ENCODE assay signal across 32 cellular contexts in genomic region chr1:219144659-219145313, GRCh38. TPM values are rescaled to one million over a fixed set of nuclear protein-coding genes. Genes with fewer than 3 reads are reported as not detected.
DNase-seq lines count a peak whose midpoint lies in the region; ATAC-seq and TF ChIP-seq lines count a peak whose summit lies in the region.
"Had no signal": no experiment of that assay in that cellular context is flagged by ENCODE, and none has a peak within 500 bp of the region (broad histone marks: within the 10 kb centered on the region; RNA-seq: fewer than 3 reads in every experiment).

No MANE protein-coding gene starts in this region.

- H3K27ac ChIP-seq in HCT116 (ENCODE audit: low read depth, low read length) (no peak overlapping the region), upper lobe of right lung (no peak overlapping the region), left lung (peak overlapping the region in 1 of 2 donors; percentile 30), heart right ventricle (no peak overlapping the region)
- H3K27ac ChIP-seq: BLaER1, colonic mucosa, GM23248, psoas muscle, SJSA1, tibial nerve had no signal

- H3K36me3 ChIP-seq in HCT116 (ENCODE audit: control insufficient read depth in 1 of 2, insufficient read depth in 2 of 2, low read length in 2 of 2) (no peaks in the 10 kb centered on the region), upper lobe of right lung (no peaks in the 10 kb centered on the region), left lung (no peaks in the 10 kb centered on the region), heart right ventricle (no peaks in the 10 kb centered on the region)
- H3K36me3 ChIP-seq: BLaER1, colonic mucosa, SJSA1, tibial nerve had no signal

- H3K27me3 ChIP-seq in HCT116 (ENCODE audit: insufficient read depth, low read length), result no peaks in the 10 kb centered on the region
- H3K27me3 ChIP-seq in upper lobe of right lung, result no peaks in the 10 kb centered on the region
- H3K27me3 ChIP-seq in left lung, result no peaks in the 10 kb centered on the region
- no peaks in the 10 kb centered on the region for H3K27me3 ChIP-seq in heart right ventricle
- H3K27me3 ChIP-seq: BLaER1, colonic mucosa, SJSA1, tibial nerve had no signal

- H3K79me2 ChIP-seq in HCT116 (ENCODE audit: insufficient read depth, low read length), result no peaks in the 10 kb centered on the region

- peak overlapping the region; percentile 39 for H2AFZ ChIP-seq in HCT116 (ENCODE audit: low read depth, low read length, poor library complexity, severe bottlenecking)
- H2AFZ ChIP-seq: GM23248 had no signal

- H3K9me2 ChIP-seq in HCT116 (ENCODE audit: insufficient read depth), result no peaks in the 10 kb centered on the region

- 53 to 59% methylated on average over 2 of the region's 2 CpGs for WGBS in heart right ventricle, 2 donors

- no peaks in the 10 kb centered on the region for H4K20me1 ChIP-seq in HCT116 (ENCODE audit: insufficient read depth)
- H4K20me1 ChIP-seq: BLaER1 had no signal

- H3K9me3 Mint-ChIP-seq in activated B cell treated with CpG ODN at 0.5 μM for 24 hours (no peaks in the 10 kb centered on the region), immature natural killer cell (no peaks in the 10 kb centered on the region)
- H3K9me3 Mint-ChIP-seq: activated naive CD8-positive, alpha-beta T cell treated with anti-CD3 and anti-CD28 coated beads, Interleukin-2, amount 50 U/mL, for 24 hours; activated T-cell treated with anti-CD3 and anti-CD28 coated beads, Interleukin-2, amount 50 U/mL, for 72 hours; effector memory CD8-positive, alpha-beta T cell; mesothelial cell of epicardium had no signal

- H3K36me3 Mint-ChIP-seq in activated B cell treated with CpG ODN at 0.5 μM for 24 hours (ENCODE audit: low read depth) (no peaks in the 10 kb centered on the region), immature natural killer cell (no peaks in the 10 kb centered on the region)
- H3K36me3 Mint-ChIP-seq: mesothelial cell of epicardium had no signal

- RAD21 ChIA-PET in HCT116 (lab: Charles Lee; ENCODE audit: low non-redundant PET in 1 of 2, low total read pairs in 2 of 2, uncharacterized antibody in 2 of 2, unreplicated experiment in 2 of 2), result no interaction called here

- H3K4me3 Mint-ChIP-seq in activated B cell treated with CpG ODN at 0.5 μM for 24 hours (no peak overlapping the region), immature natural killer cell (no peak overlapping the region)
- H3K4me3 Mint-ChIP-seq: activated naive CD8-positive, alpha-beta T cell treated with anti-CD3 and anti-CD28 coated beads, Interleukin-2, amount 50 U/mL, for 24 hours; activated T-cell treated with anti-CD3 and anti-CD28 coated beads, Interleukin-2, amount 50 U/mL, for 72 hours; effector memory CD8-positive, alpha-beta T cell; mesothelial cell of epicardium had no signal

- intact Hi-C loops in HCT116 (cut with micrococcal nuclease), result no loop called here
- intact Hi-C loops in activated B cell treated with CpG ODN at 0.5 μM for 24 hours (cut with micrococcal nuclease), result no loop called here
- intact Hi-C loops in upper lobe of right lung (cut with DNase I), result no loop called here
- intact Hi-C loops in left lung (cut with DNase I), result no loop called here
- intact Hi-C loops in heart right ventricle (cut with DNase I), result no loop called here

- H3K9me3 ChIP-seq in HCT116 (ENCODE audit: control insufficient read depth in 1 of 2, insufficient read depth in 1 of 2, low read depth in 1 of 2, low read length in 2 of 2), result no peaks in the 10 kb centered on the region
- H3K9me3 ChIP-seq in upper lobe of right lung, result no peaks in the 10 kb centered on the region
- no peaks in the 10 kb centered on the region for H3K9me3 ChIP-seq in left lung
- no peaks in the 10 kb centered on the region for H3K9me3 ChIP-seq in heart right ventricle
- H3K9me3 ChIP-seq: BLaER1, Caco-2, colonic mucosa, psoas muscle, SJSA1, tibial nerve had no signal

- H3K4me1 Mint-ChIP-seq in activated B cell treated with CpG ODN at 0.5 μM for 24 hours (peaks cover 7% of the 10 kb centered on the region), immature natural killer cell (no peaks in the 10 kb centered on the region)
- H3K4me1 Mint-ChIP-seq: activated naive CD8-positive, alpha-beta T cell treated with anti-CD3 and anti-CD28 coated beads, Interleukin-2, amount 50 U/mL, for 24 hours had no signal

- DNase-seq in HCT116 (ENCODE audit: low read depth, low spot score) (no peak), NOMO-1 treated with DMSO at 0.1 percent for 48 hours (lab: John Stamatoyannopoulos, UW; ENCODE audit: unreplicated experiment) (peak; percentile 91), activated B cell treated with CpG ODN at 0.5 μM for 24 hours (no peak), pons (ENCODE audit: low spot score) (peak; percentile 31), immature natural killer cell (no peak), upper lobe of right lung (no peak), left lung (no peak), heart right ventricle (no peak)
- DNase-seq: activated CD4-positive, CD25-positive, alpha-beta regulatory T cell; activated naive CD4-positive, alpha-beta T cell; activated naive CD8-positive, alpha-beta T cell treated with anti-CD3 and anti-CD28 coated beads, Interleukin-2, amount 50 U/mL, for 24 hours; activated T-cell treated with anti-CD3 and anti-CD28 coated beads, Interleukin-2, amount 50 U/mL, for 72 hours; Caco-2; colonic mucosa; DMS79; effector memory CD8-positive, alpha-beta T cell; GDM1; glutamatergic neuron; GM23248; MM.1S; NCI-H1436 treated with DMSO at 0.1 percent for 48 hours; NCI-H2107; NCI-H345; NCI-H69; nucleus accumbens; psoas muscle; stimulated activated CD4-positive, alpha-beta T cell treated with anti-CD3 and anti-CD28 coated beads, Interleukin-4, amount 100 ng/mL, for 24 hours had no signal

- H3K4me2 ChIP-seq in HCT116 (ENCODE audit: low read length), result no peak overlapping the region
- H3K4me2 ChIP-seq: BLaER1 had no signal

- no peak overlapping the region for H3K9ac ChIP-seq in HCT116 (ENCODE audit: low read length)
- H3K9ac ChIP-seq: BLaER1, GM23248 had no signal

- TF ChIP-seq RAD21 in HCT116 (IDR thresholded peaks at IDR 0.05; ENCODE audit: low read depth), result no peak

- BruUV-seq in HCT116 (replicated peaks; lab: Mats Ljungman, UMichigan), result no TSS peak

- no peak for TF ChIP-seq POLR2A in HCT116 (IDR thresholded peaks at IDR 0.05; ENCODE audit: borderline replicate concordance, extremely low read depth, insufficient read depth, insufficient read length)

- H3K4me1 ChIP-seq in HCT116 (ENCODE audit: control insufficient read depth in 1 of 2, insufficient read depth in 2 of 2, low read length in 2 of 2) (no peaks in the 10 kb centered on the region), upper lobe of right lung (no peaks in the 10 kb centered on the region), left lung (no peaks in the 10 kb centered on the region), heart right ventricle (peaks cover 0 to 17% (median 0%) of the 10 kb centered on the region in 9 donors)
- H3K4me1 ChIP-seq: BLaER1, Caco-2, colonic mucosa, psoas muscle, SJSA1 had no signal

- H3K27ac Mint-ChIP-seq in activated B cell treated with CpG ODN at 0.5 μM for 24 hours (peak overlapping the region; percentile 38), immature natural killer cell (no peak overlapping the region)
- H3K27ac Mint-ChIP-seq: activated naive CD8-positive, alpha-beta T cell treated with anti-CD3 and anti-CD28 coated beads, Interleukin-2, amount 50 U/mL, for 24 hours; activated T-cell treated with anti-CD3 and anti-CD28 coated beads, Interleukin-2, amount 50 U/mL, for 72 hours; effector memory CD8-positive, alpha-beta T cell; mesothelial cell of epicardium had no signal

- CTCF ChIA-PET in HCT116 (lab: Charles Lee) (no interaction called here), activated B cell treated with CpG ODN at 0.5 μM for 24 hours (lab: Charles Lee) (no interaction called here)

- TF ChIP-seq CTCF in HCT116 (IDR thresholded peaks at IDR 0.05 in 2 of 3, conservative IDR thresholded peaks at IDR 0.05 in 1 of 3; ENCODE audit: borderline replicate concordance in 1 of 3, insufficient read depth in 1 of 3, low read depth in 2 of 3, low read length in 2 of 3) (no peak), activated B cell treated with CpG ODN at 0.5 μM for 24 hours (IDR thresholded peaks at IDR 0.05) (no peak), upper lobe of right lung (IDR thresholded peaks at IDR 0.05) (no peak), left lung (IDR thresholded peaks at IDR 0.05) (no peak), heart right ventricle (IDR thresholded peaks at IDR 0.05) (no peak)

- ATAC-seq in HCT116 (no peak), activated B cell treated with CpG ODN at 0.5 μM for 24 hours (ENCODE audit: low read depth) (no peak), upper lobe of right lung (no peak), left lung (no peak), heart right ventricle (no peak)
- ATAC-seq: activated naive CD8-positive, alpha-beta T cell treated with anti-CD3 and anti-CD28 coated beads, Interleukin-2, amount 50 U/mL, for 24 hours; activated T-cell treated with anti-CD3 and anti-CD28 coated beads, Interleukin-2, amount 50 U/mL, for 72 hours; effector memory CD8-positive, alpha-beta T cell; psoas muscle; sciatic nerve had no signal

- no peaks in the 10 kb centered on the region for H3K27me3 Mint-ChIP-seq in activated B cell treated with CpG ODN at 0.5 μM for 24 hours
- H3K27me3 Mint-ChIP-seq in immature natural killer cell (ENCODE audit: low read depth in 3 of 3), result peaks cover 2 to 6% (median 2%) of the 10 kb centered on the region in 3 donors
- H3K27me3 Mint-ChIP-seq: activated naive CD8-positive, alpha-beta T cell treated with anti-CD3 and anti-CD28 coated beads, Interleukin-2, amount 50 U/mL, for 24 hours had no signal

- no peak overlapping the region for H3K4me3 ChIP-seq in HCT116 (replicated peaks in 1 of 2; ENCODE audit: low read depth in 1 of 2, low read length in 2 of 2)
- no peak overlapping the region for H3K4me3 ChIP-seq in upper lobe of right lung
- H3K4me3 ChIP-seq in left lung, result no peak overlapping the region
- no peak overlapping the region for H3K4me3 ChIP-seq in heart right ventricle
- H3K4me3 ChIP-seq: BLaER1, colonic mucosa, GM23248, psoas muscle, SJSA1, tibial nerve had no signal

- POLR2A ChIA-PET in HCT116 (lab: Charles Lee), result no interaction called here
- POLR2A ChIA-PET in activated B cell treated with CpG ODN at 0.5 μM for 24 hours (lab: Charles Lee), result interaction anchor here (1.0 kb wide), 1 partner anchor 29 kb away, joined by 3 read pairs; no protein-coding TSS in a partner anchor

TF ChIP-seq in HCT116, 20 proteins besides CTCF, POLR2A, EP300 and RAD21 (continues in another document):
- TF ChIP-seq TCF7L2 (IDR thresholded peaks at IDR 0.05; ENCODE audit: borderline replicate concordance, extremely low read depth, insufficient read depth, insufficient read length) (no peak), EZH2 (IDR thresholded peaks at IDR 0.05) (no peak), CBX3 (IDR thresholded peaks at IDR 0.05; ENCODE audit: low read depth) (no peak), SIN3A (IDR thresholded peaks at IDR 0.05; ENCODE audit: low read depth) (no peak)

RNA-seq across cellular contexts. Expression of gene LYPLAL1, which starts 28.9 kb away (rescaled TPM):
- total RNA-seq in HCT116 (2021; ENCODE audit: unreplicated experiment) (40.0 TPM), activated B cell treated with CpG ODN at 0.5 μM for 24 hours (38.0 and 42.3 TPM in 2 replicates), upper lobe of right lung (33.2 TPM), left lung (10 to 100 TPM; 24.1 to 32.5 TPM), heart right ventricle (100 to 1,000 TPM in 7 of 10 donors, 10 to 100 TPM in 3; 65.9 to 186 (median 120) TPM)
- polyA plus RNA-seq in HCT116 (2012), result 8.2 and 12.8 TPM in 2 replicates
- polyA plus RNA-seq in immature natural killer cell (10 to 100 TPM; 22.1 to 28.5 (median 25.4) TPM), heart right ventricle (10 to 100 TPM; 22.2 to 93.3 TPM)

Comparison
In these comparisons a context has a peak if more than half of its experiments do, and no peak if none do; other contexts are left out.
1. DNase-seq: peak in NOMO-1 treated with DMSO at 0.1 percent for 48 hours (single experiment) and pons (single experiment); none in HCT116 (single experiment), activated B cell treated with CpG ODN at 0.5 μM for 24 hours (single experiment), immature natural killer cell (0 of 3), upper lobe of right lung (single experiment), left lung (0 of 2) and heart right ventricle (0 of 2).